In the genomic region with DNA sequence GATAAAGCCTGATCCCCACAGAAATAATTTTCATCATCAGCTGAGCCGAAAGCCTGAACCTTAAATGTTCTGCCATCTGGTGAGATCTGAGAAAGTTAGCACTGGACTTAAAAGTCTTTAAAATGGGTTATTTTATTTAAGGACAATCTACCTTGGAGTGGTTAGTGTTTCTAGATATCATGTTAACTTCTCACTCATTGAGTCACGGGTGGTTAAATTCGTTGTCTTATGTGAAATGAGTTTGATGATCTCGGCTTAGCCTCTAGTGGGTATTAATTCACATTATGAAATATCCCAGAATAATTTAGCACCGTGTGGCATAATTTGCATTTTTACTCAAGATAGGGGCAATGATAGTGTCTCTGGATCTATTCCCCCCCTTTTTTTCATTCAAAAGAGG, we compare ENCODE assay signal across 21 cellular contexts.
DNase-seq lines count a peak whose midpoint lies in the region; ATAC-seq, FAIRE-seq and TF ChIP-seq lines count a peak whose summit lies in the region.
"Had no signal": no experiment of that assay in that cellular context is flagged by ENCODE, and none has a peak within 500 bp of the region (broad histone marks: within the 10 kb centered on the region; RNA-seq: fewer than 3 reads in every experiment).

No MANE protein-coding gene starts in this region.

- H3K4me1 ChIP-seq in K562 (replicated peaks in 1 of 2; ENCODE audit: control insufficient read depth in 2 of 2, insufficient read depth in 2 of 2, low read length in 2 of 2) (no peaks in the 10 kb centered on the region), hepatocyte (ENCODE audit: insufficient read depth) (peaks cover 5% of the 10 kb centered on the region)
- H3K4me1 ChIP-seq: BE2C, Caco-2 had no signal

- H3K9me2 ChIP-seq in hepatocyte (replicated peaks; ENCODE audit: insufficient read depth): no peaks in the 10 kb centered on the region

- CTCF ChIA-PET in K562 (lab: Yijun Ruan, JAX; ENCODE audit: low intra/inter-chr PET ratio): no interaction called here

- no peaks in the 10 kb centered on the region for H3K9me1 ChIP-seq in K562 (ENCODE audit: control insufficient read depth, insufficient read depth, low read length)

- POLR2A ChIA-PET in K562 (lab: Yijun Ruan, JAX): no interaction called here

- H2AFZ ChIP-seq in K562 (ENCODE audit: low read depth, low read length): no peak overlapping the region
- H2AFZ ChIP-seq in hepatocyte: no peak overlapping the region

- TF ChIP-seq RAD21 in K562 (CRISPR knock-in tag; conservative IDR thresholded peaks at IDR 0.05 in 1 of 2, IDR thresholded peaks at IDR 0.05 in 1 of 2): no peak

- DNase-seq in AG10803 (ENCODE audit: low read depth): no peak
- DNase-seq in K562 (ENCODE audit: extremely low read depth in 1 of 4, low spot score in 3 of 4): no peak
- DNase-seq in hepatocyte (ENCODE audit: low spot score): no peak
- no peak for DNase-seq in NCI-H2029 (lab: John Stamatoyannopoulos, UW)
- no peak for DNase-seq in GM13977 (ENCODE audit: low spot score)
- no peak for DNase-seq in H4 (ENCODE audit: low spot score)
- DNase-seq: 8988T; BE2C; C1 segment of cervical spinal cord; Caco-2; CD4-positive, CD25-positive, alpha-beta regulatory T cell; CD8-positive, alpha-beta memory T cell; DMS153; DMS79; GF-D8; HCEC 1CT; IMR-90; KBM-7 had no signal

- H3K4me2 ChIP-seq in K562 (ENCODE audit: insufficient read depth, low read length) (no peak overlapping the region), hepatocyte (peak overlapping the region; percentile 3)

- H3K4me3 ChIP-seq in AG10803 (ENCODE audit: low read length) (peak overlapping the region; percentile 44), K562 (no peak overlapping the region), hepatocyte (no peak overlapping the region)

- ATAC-seq in K562: no peak
- ATAC-seq in HG03565 (IDR thresholded peaks at IDR 0.05; ENCODE audit: unreplicated experiment): no peak

- TF ChIP-seq POLR2A in K562 (conservative IDR thresholded peaks at IDR 0.05): no peak

- under 1% methylated on average over 5 of the region's 5 CpGs for WGBS in K562 (ENCODE audit: insufficient coverage, low coverage, missing lambda C conversion rate)
- 79% methylated on average over 5 of the region's 5 CpGs for WGBS in hepatocyte (ENCODE audit: low lambda C conversion rate, missing lambda C conversion rate)

- in situ Hi-C loops in K562 (cut with MboI) (no loop called here), GM13977 (cut with MboI; ENCODE audit: low pct_unique_long_range_greater_than_20kb, low sequenced_read_pairs, unreplicated experiment) (no loop called here)

- H4K20me1 ChIP-seq in K562 (replicated peaks; ENCODE audit: control insufficient read depth, insufficient read depth, low read length) (no peaks in the 10 kb centered on the region), hepatocyte (ENCODE audit: insufficient read depth, poor library complexity, severe bottlenecking) (no peaks in the 10 kb centered on the region)

- no peak overlapping the region for H3K9ac ChIP-seq in K562 (ENCODE audit: insufficient read depth in 1 of 2, low read depth in 2 of 2, low read length in 2 of 2)

- no peak for TF ChIP-seq EP300 in K562 (IDR thresholded peaks at IDR 0.05; ENCODE audit: low read length)

- BruUV-seq in K562 (replicated peaks; lab: Mats Ljungman, UMichigan): no TSS peak

- H3K27me3 ChIP-seq in K562 (ENCODE audit: control insufficient read depth in 2 of 2, insufficient read depth in 2 of 2, low read length in 2 of 2): peaks cover 26 to 30% of the 10 kb centered on the region in 2 experiments; a peak in 4 of 5 replicates
- H3K27me3 ChIP-seq in hepatocyte: peaks cover 35% of the 10 kb centered on the region
- H3K27me3 ChIP-seq: BE2C had no signal

- H3K9me3 ChIP-seq in K562 (replicated peaks; ENCODE audit: control insufficient read depth, insufficient read depth, low read depth, low read length) (no peaks in the 10 kb centered on the region), hepatocyte (ENCODE audit: low read depth) (no peaks in the 10 kb centered on the region)
- H3K9me3 ChIP-seq: BE2C, Caco-2 had no signal

- no peaks in the 10 kb centered on the region for H3K36me3 ChIP-seq in K562 (ENCODE audit: control insufficient read depth, insufficient read depth, low read length)
- H3K36me3 ChIP-seq in hepatocyte (replicated peaks; ENCODE audit: insufficient read depth, low read depth): no peaks in the 10 kb centered on the region
- H3K36me3 ChIP-seq: BE2C had no signal

- H3K27ac ChIP-seq in K562 (ENCODE audit: extremely low read depth, low read depth, low read length) (no peak overlapping the region), hepatocyte (no peak overlapping the region)

- H3K79me2 ChIP-seq in K562 (ENCODE audit: control insufficient read depth, insufficient read depth, low read length) (no peaks in the 10 kb centered on the region), hepatocyte (peaks cover 5% of the 10 kb centered on the region)

- TF ChIP-seq CTCF in AG10803 (conservative IDR thresholded peaks at IDR 0.05; ENCODE audit: low read length): no peak
- TF ChIP-seq CTCF in K562 (IDR thresholded peaks at IDR 0.05 in 2 of 3, conservative IDR thresholded peaks at IDR 0.05 in 1 of 3; ENCODE audit: insufficient read depth in 2 of 3, low read depth in 1 of 3, low read length in 3 of 3): no peak
- TF ChIP-seq CTCF in hepatocyte (IDR thresholded peaks at IDR 0.05; ENCODE audit: poor library complexity): no peak
- TF ChIP-seq CTCF in GM13977 (IDR thresholded peaks at IDR 0.05; ENCODE audit: extremely low read depth, insufficient read depth, missing control alignments): no peak

- intact Hi-C loops in K562 (cut with micrococcal nuclease): no loop called here

- FAIRE-seq in K562 (lab: Jason Lieb, UNC): no peak
- FAIRE-seq: H1, HTR-8/SVneo had no signal

TF ChIP-seq in K562, 482 proteins besides CTCF, POLR2A, EP300 and RAD21:
- no peak for TF ChIP-seq E2F3 (CRISPR knock-in tag; IDR thresholded peaks at IDR 0.05)
- no peak for TF ChIP-seq CC2D1A (IDR thresholded peaks at IDR 0.05)
- no peak for TF ChIP-seq ZKSCAN8 (CRISPR knock-in tag; IDR thresholded peaks at IDR 0.05)
- TF ChIP-seq CBX2 (IDR thresholded peaks at IDR 0.05; ENCODE audit: insufficient read depth, low read length, poor library complexity, severe bottlenecking): peak; percentile 70
TF ChIP-seq in K562: peak in this region for 1.
